ENCODE assay signal across 1 cellular context in genomic region chr16:50152807-50153647, GRCh38.
TF ChIP-seq lines count a peak whose summit lies in the region.

TSS of gene TENT4B (plus strand) at chr16:50153306. CDS start at chr16:50153622, 316 bp downstream.

TF ChIP-seq in HepG2, 621 proteins besides CTCF, POLR2A, EP300 and RAD21 (continued from another document and continues in another):
- TF ChIP-seq SNAPC4 (CRISPR knock-in tag; IDR thresholded peaks at IDR 0.05), result 0 out of 2 replicates have a peak, but pooled peaks have one; percentile 62
- TF ChIP-seq TMF1 (CRISPR knock-in tag; IDR thresholded peaks at IDR 0.05; ENCODE audit: low read depth), result peak; percentile 40; the same call in 1 of the 2 replicates
- peak; percentile 78; the same call in 1 of the 2 replicates for TF ChIP-seq WIZ (CRISPR knock-in tag; IDR thresholded peaks at IDR 0.05)
- no peak for TF ChIP-seq U2AF1 (optimal IDR thresholded peaks at IDR 0.05; ENCODE audit: low read depth, low read length)
- TF ChIP-seq PHF20 (CRISPR knock-in tag; IDR thresholded peaks at IDR 0.05), result peak; percentile 71; the same call in 1 of the 2 replicates
- no peak for TF ChIP-seq SNRNP70 (IDR thresholded peaks at IDR 0.05; ENCODE audit: low read depth, low read length)
- peak; percentile 61; the same call in 1 of the 2 replicates for TF ChIP-seq FOXA3 (CRISPR knock-in tag; IDR thresholded peaks at IDR 0.05)
- no peak for TF ChIP-seq SUZ12 (IDR thresholded peaks at IDR 0.05; ENCODE audit: low read depth, low read length)
- TF ChIP-seq KDM5B (CRISPR knock-in tag; IDR thresholded peaks at IDR 0.05; ENCODE audit: borderline replicate concordance), result peak; percentile 98
- TF ChIP-seq ZNF281 (CRISPR knock-in tag; IDR thresholded peaks at IDR 0.05; ENCODE audit: borderline replicate concordance), result peak; percentile 41
- peak; percentile 94 for TF ChIP-seq SAFB2 (CRISPR knock-in tag; IDR thresholded peaks at IDR 0.05; ENCODE audit: borderline replicate concordance, low read depth)
- peak; percentile 85; the same call in 1 of the 2 replicates for TF ChIP-seq SMAD1 (CRISPR knock-in tag; IDR thresholded peaks at IDR 0.05; ENCODE audit: borderline replicate concordance, low read depth)
- peak; percentile 67; the same call in 1 of the 2 replicates for TF ChIP-seq ZSCAN25 (CRISPR knock-in tag; IDR thresholded peaks at IDR 0.05)
- TF ChIP-seq E2F5 (CRISPR knock-in tag; conservative IDR thresholded peaks at IDR 0.05), result peak; percentile 76; the same call in 1 of the 2 replicates
- peak; percentile 98 for TF ChIP-seq IKZF4 (CRISPR knock-in tag; IDR thresholded peaks at IDR 0.05; ENCODE audit: borderline replicate concordance, low read depth, not compliant biosample characterization)
- TF ChIP-seq ZNF430 (CRISPR knock-in tag; IDR thresholded peaks at IDR 0.05), result peak; percentile 80; the same call in 1 of the 2 replicates
- 0 out of 2 replicates have a peak, but pooled peaks have one; percentile 36 for TF ChIP-seq ZNF746 (CRISPR knock-in tag; IDR thresholded peaks at IDR 0.05)
- no peak for TF ChIP-seq KIAA2018 (CRISPR knock-in tag; IDR thresholded peaks at IDR 0.05; ENCODE audit: borderline replicate concordance)
- TF ChIP-seq MED8 (CRISPR knock-in tag; IDR thresholded peaks at IDR 0.05; ENCODE audit: insufficient replicate concordance), result peak; percentile 41
- no peak for TF ChIP-seq ZBTB46 (CRISPR knock-in tag; IDR thresholded peaks at IDR 0.05; ENCODE audit: borderline replicate concordance)
- no peak for TF ChIP-seq GRHL1 (CRISPR knock-in tag; conservative IDR thresholded peaks at IDR 0.05)
- TF ChIP-seq ATF3 (CRISPR knock-in tag; IDR thresholded peaks at IDR 0.05), result peak; percentile 47; the same call in 1 of the 2 replicates
- TF ChIP-seq DRAP1 (CRISPR knock-in tag; IDR thresholded peaks at IDR 0.05), result peak; percentile 60; the same call in 1 of the 2 replicates
- TF ChIP-seq ETS1 (CRISPR knock-in tag; IDR thresholded peaks at IDR 0.05), result 0 out of 2 replicates have a peak, but pooled peaks have one; percentile 49
- TF ChIP-seq MTF2 (CRISPR knock-in tag; IDR thresholded peaks at IDR 0.05; ENCODE audit: borderline replicate concordance), result no peak
- TF ChIP-seq ZMYM2 (CRISPR knock-in tag; IDR thresholded peaks at IDR 0.05), result no peak
- peak; percentile 96 for TF ChIP-seq IRF9 (CRISPR knock-in tag; IDR thresholded peaks at IDR 0.05; ENCODE audit: borderline replicate concordance)
